Comparison of ENCODE assay signal across 19 cellular contexts in the genomic region with DNA sequence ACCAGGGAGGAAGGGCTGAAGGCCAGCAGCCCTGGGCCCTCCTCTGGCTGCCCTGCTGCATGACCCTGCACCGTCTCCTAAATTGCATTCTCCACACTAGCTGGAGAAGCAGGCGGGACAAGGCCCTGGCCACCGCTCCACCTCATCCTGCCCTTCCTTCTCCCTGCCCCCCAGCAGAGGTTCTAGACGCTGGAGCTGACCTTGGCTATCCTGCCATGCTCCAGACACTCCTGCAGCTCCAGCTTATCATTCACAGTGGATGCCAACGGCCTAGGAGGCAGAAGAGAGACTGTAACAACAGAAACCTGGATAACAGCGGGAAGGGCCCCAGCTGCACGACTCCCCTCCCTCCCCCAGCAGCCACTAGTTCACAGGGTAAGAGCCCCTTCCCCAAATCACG.
DNase-seq lines count a peak whose midpoint lies in the region; ATAC-seq and TF ChIP-seq lines count a peak whose summit lies in the region.
"Had no signal": no experiment of that assay in that cellular context is flagged by ENCODE, and none has a peak within 500 bp of the region (broad histone marks: within the 10 kb centered on the region; RNA-seq: fewer than 3 reads in every experiment).

No MANE protein-coding gene starts in this region.

- peaks cover 98% of the 10 kb centered on the region for H3K36me3 ChIP-seq in right atrium auricular region
- peaks cover 0 to 90% of the 10 kb centered on the region in 2 donors for H3K36me3 ChIP-seq in adrenal gland (replicated peaks in 1 of 2)
- H3K36me3 ChIP-seq in testis (ENCODE audit: low read depth, missing control alignments): no peaks in the 10 kb centered on the region

- H3K9me3 ChIP-seq in right atrium auricular region (no peaks in the 10 kb centered on the region), adrenal gland (replicated peaks in 1 of 3) (no peaks in the 10 kb centered on the region), testis (no peaks in the 10 kb centered on the region)
- H3K9me3 ChIP-seq: BLaER1 had no signal

- peaks cover 0 to 13% of the 10 kb centered on the region in 2 donors for H3K4me1 ChIP-seq in right atrium auricular region
- peaks cover 0 to 8% of the 10 kb centered on the region in 2 donors for H3K4me1 ChIP-seq in adrenal gland (replicated peaks in 1 of 2)
- peaks cover 11% of the 10 kb centered on the region for H3K4me1 ChIP-seq in testis

- H3K27ac ChIP-seq in right atrium auricular region (no peak overlapping the region), adrenal gland (peak overlapping the region in 2 of 5 donors; percentile 8 to 15), testis (no peak overlapping the region)
- H3K27ac ChIP-seq: BLaER1, GM23248, HL-60 had no signal

- DNase-seq in Right ventricle myocardium superior (no peak), right atrium auricular region (ENCODE audit: low spot score) (no peak), adrenal gland (peak in 6 of 7 donors; percentile 68 to 79 (median 74)), left ventricle myocardium superior (no peak), testis (peak; percentile 86), DMS153 (lab: John Stamatoyannopoulos, UW) (no peak)
- DNase-seq: DMS79 treated with DMSO at 0.1 percent for 48 hours, GM23248, HCEC 1CT, NCI-H1417 treated with DMSO at 0.1 percent for 48 hours, NCI-H187 treated with DMSO at 0.1 percent for 48 hours, NCI-H345, NCI-H524 treated with DMSO at 0.1 percent for 48 hours, PC-3, RPMI8226 had no signal

- TF ChIP-seq CTCF in right atrium auricular region (IDR thresholded peaks at IDR 0.05): no peak
- no peak for TF ChIP-seq CTCF in adrenal gland (IDR thresholded peaks at IDR 0.05)
- no peak for TF ChIP-seq CTCF in testis (IDR thresholded peaks at IDR 0.05)

- H3K27me3 ChIP-seq in right atrium auricular region: no peaks in the 10 kb centered on the region
- no peaks in the 10 kb centered on the region for H3K27me3 ChIP-seq in adrenal gland
- H3K27me3 ChIP-seq in testis: no peaks in the 10 kb centered on the region
- H3K27me3 ChIP-seq: BLaER1 had no signal

- H3K4me3 ChIP-seq in right atrium auricular region (no peak overlapping the region), adrenal gland (no peak overlapping the region), testis (no peak overlapping the region)
- H3K4me3 ChIP-seq: BLaER1, GM23248 had no signal

- intact Hi-C loops in Right ventricle myocardium superior (cut with DNase I): no loop called here
- intact Hi-C loops in adrenal gland (cut with DNase I): no loop called here
- intact Hi-C loops in left ventricle myocardium superior (cut with micrococcal nuclease): no loop called here
- intact Hi-C loops in testis (cut with DNase I; ENCODE audit: low total_unique reads): no loop called here

- TF ChIP-seq POLR2A in adrenal gland (IDR thresholded peaks at IDR 0.05): no peak
- no peak for TF ChIP-seq POLR2A in testis (IDR thresholded peaks at IDR 0.05)

- peak; percentile 73 for ATAC-seq in Right ventricle myocardium superior (ENCODE audit: poor library complexity)
- peak; percentile 80 for ATAC-seq in left ventricle myocardium superior
- ATAC-seq in activated CD4-positive, CD25-positive, alpha-beta regulatory T cell treated with anti-CD3 and anti-CD28 coated beads, Interleukin-2, amount 50 U/mL, for 24 hours: no peak
- ATAC-seq in GM21576 (IDR thresholded peaks at IDR 0.05; ENCODE audit: unreplicated experiment): no peak
- ATAC-seq: PC-3 had no signal

- WGBS in adrenal gland, 4 donors: 41 to 64% (median 51%) methylated on average over 8 of the region's 8 CpGs
- whole genome bisulfite sequencing in testis, 2 donors: 50 to 65% methylated on average over 8 of the region's 8 CpGs

Comparison
In these comparisons a context has a peak if more than half of its experiments do, and no peak if none do; other contexts are left out.
1. ATAC-seq: peak in Right ventricle myocardium superior (single experiment) and left ventricle myocardium superior (single experiment); none in activated CD4-positive, CD25-positive, alpha-beta regulatory T cell treated with anti-CD3 and anti-CD28 coated beads, Interleukin-2, amount 50 U/mL, for 24 hours (0 of 2) and GM21576 (single experiment).
2. DNase-seq: peak in adrenal gland (6 of 7) and testis (single experiment); none in Right ventricle myocardium superior (single experiment), right atrium auricular region (single experiment), left ventricle myocardium superior (single experiment) and DMS153 (single experiment).